ENCODE assay signal across 8 cellular contexts in the genomic region with DNA sequence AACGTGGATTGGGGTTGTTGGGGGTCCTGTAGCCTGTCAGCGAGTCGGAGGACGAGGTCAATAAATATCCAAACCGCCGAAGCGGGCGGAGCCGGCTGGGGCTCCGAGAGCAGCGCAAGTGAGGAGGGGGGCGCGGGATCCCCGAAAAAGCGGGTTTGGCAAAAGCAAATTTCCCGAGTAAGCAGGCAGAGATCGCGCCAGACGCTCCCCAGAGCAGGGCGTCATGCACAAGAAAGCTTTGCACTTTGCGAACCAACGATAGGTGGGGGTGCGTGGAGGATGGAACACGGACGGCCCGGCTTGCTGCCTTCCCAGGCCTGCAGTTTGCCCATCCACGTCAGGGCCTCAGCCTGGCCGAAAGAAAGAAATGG. TPM values are rescaled to one million over a fixed set of nuclear protein-coding genes. Genes with fewer than 3 reads are reported as not detected.
DNase-seq lines count a peak whose midpoint lies in the region; ATAC-seq and TF ChIP-seq lines count a peak whose summit lies in the region.

No MANE protein-coding gene starts in this region.

- intact Hi-C loops in lower leg skin (cut with DNase I; ENCODE audit: low total_unique reads), result no loop called here

- peak overlapping the region; percentile 21 for H3K4me3 ChIP-seq in lower leg skin (ENCODE audit: low read depth, poor library complexity, severe bottlenecking)

- 0% methylated on average over 23 to 27 of the region's 28 CpGs for WGBS in lower leg skin, 2 donors

- peak; percentile 38 for DNase-seq in ACHN
- peak; percentile 66 for DNase-seq in GM20000 (ENCODE audit: low spot score)
- peak; percentile 35 for DNase-seq in SK-MEL-5 (ENCODE audit: low read depth, low spot score)
- peak; percentile 31 for DNase-seq in cerebellum (ENCODE audit: low spot score)
- peak; percentile 63 to 94 for DNase-seq in lower leg skin (ENCODE audit: low spot score in 2 of 2)
- peak; percentile 50 for DNase-seq in stimulated activated naive CD8-positive, alpha-beta T cell treated with anti-CD3 and anti-CD28 coated beads, Interleukin-15, Interleukin-2, amounts not matched to agents 100 U/mL and 50 U/mL, for 24 hours
- no peak for DNase-seq in NCI-H1694 (lab: John Stamatoyannopoulos, UW)
- DNase-seq in KG1 (lab: John Stamatoyannopoulos, UW), result no peak

- TF ChIP-seq CTCF in GM20000 (IDR thresholded peaks at IDR 0.05; ENCODE audit: extremely low read depth, missing control alignments), result no peak
- no peak for TF ChIP-seq CTCF in lower leg skin (IDR thresholded peaks at IDR 0.05)

- no peak for TF ChIP-seq POLR2A in lower leg skin (IDR thresholded peaks at IDR 0.05)

- ATAC-seq in stimulated activated naive CD8-positive, alpha-beta T cell treated with anti-CD3 and anti-CD28 coated beads, Interleukin-15, Interleukin-2, amounts not matched to agents 100 U/mL and 50 U/mL, for 24 hours, result no peak

- in situ Hi-C loops in ACHN (cut with HindIII; ENCODE audit: low pct_ligation_motif_present, low pct_unique_long_range_greater_than_20kb, low sequenced_read_pairs), result no loop called here
- in situ Hi-C loops in SK-MEL-5 (cut with HindIII; ENCODE audit: low pct_unique_long_range_greater_than_20kb, low sequenced_read_pairs), result no loop called here

RNA-seq across cellular contexts. Expression of gene SIX5, which starts 0.8 kb away (rescaled TPM):
- total RNA-seq in SK-MEL-5 (2014; rRNA removed; shearing (Covaris generic)), result 7.0 and 7.9 TPM in 2 replicates
- polyA plus RNA-seq in SK-MEL-5 (2015; cell fraction: cytosol; rRNA removed), result 24.7 and 24.9 TPM in 2 replicates
- 20.4 and 38.8 TPM in 2 replicates for polyA plus RNA-seq in SK-MEL-5 (2015; cell fraction: nucleus; rRNA removed)
- 3.4 TPM for total RNA-seq in cerebellum
- 10 to 100 TPM; 12.6 to 17.3 (median 13.8) TPM for total RNA-seq in lower leg skin

RNA-seq across cellular contexts. Expression of gene DMPK, which starts 12.5 kb away (rescaled TPM):
- total RNA-seq in SK-MEL-5 (2014; rRNA removed; shearing (Covaris generic)), result 3.1 and 5.1 TPM in 2 replicates
- 12.3 and 18.7 TPM in 2 replicates for polyA plus RNA-seq in SK-MEL-5 (2015; cell fraction: cytosol; rRNA removed)
- 96.4 and 111 TPM in 2 replicates for polyA plus RNA-seq in SK-MEL-5 (2015; cell fraction: nucleus; rRNA removed)
- total RNA-seq in cerebellum (27.9 TPM), lower leg skin (10 to 100 TPM in 3 of 4 donors, 1 to 10 TPM in 1; 8.8 to 20.2 (median 13.8) TPM)

RNA-seq across cellular contexts. Expression of gene DMWD, which starts 22.8 kb away (rescaled TPM):
- 24.3 and 26.7 TPM in 2 replicates for total RNA-seq in SK-MEL-5 (2014; rRNA removed; shearing (Covaris generic))
- 36.6 and 52.2 TPM in 2 replicates for polyA plus RNA-seq in SK-MEL-5 (2015; cell fraction: cytosol; rRNA removed)
- 53.8 and 61.7 TPM in 2 replicates for polyA plus RNA-seq in SK-MEL-5 (2015; cell fraction: nucleus; rRNA removed)
- 42.3 TPM for total RNA-seq in cerebellum
- total RNA-seq in lower leg skin, result 10 to 100 TPM; 20.0 to 31.0 (median 28.0) TPM

RNA-seq across cellular contexts. Expression of gene MEIOSIN, which starts 36.6 kb away (rescaled TPM):
- 0.37 and 0.45 TPM in 2 replicates for total RNA-seq in SK-MEL-5 (2014; rRNA removed; shearing (Covaris generic))
- polyA plus RNA-seq in SK-MEL-5 (2015; cell fraction: cytosol; rRNA removed), result 1.5 and 1.9 TPM in 2 replicates
- polyA plus RNA-seq in SK-MEL-5 (2015; cell fraction: nucleus; rRNA removed), result 0.72 and 0.89 TPM in 2 replicates
- total RNA-seq in cerebellum (not detected), lower leg skin (not detected)

RNA-seq across cellular contexts. Expression of gene FBXO46, which starts 39.1 kb away (rescaled TPM):
- total RNA-seq in SK-MEL-5 (2014; rRNA removed; shearing (Covaris generic)), result 7.0 and 7.2 TPM in 2 replicates
- polyA plus RNA-seq in SK-MEL-5 (2015; cell fraction: cytosol; rRNA removed), result 16.3 and 17.0 TPM in 2 replicates
- 31.5 and 48.8 TPM in 2 replicates for polyA plus RNA-seq in SK-MEL-5 (2015; cell fraction: nucleus; rRNA removed)
- 3.6 TPM for total RNA-seq in cerebellum
- 10 to 100 TPM; 22.0 to 26.7 (median 25.4) TPM for total RNA-seq in lower leg skin

Comparison
In these comparisons a context has a peak if more than half of its experiments do, and no peak if none do; other contexts are left out.
1. DNase-seq: peak in ACHN (single experiment), GM20000 (single experiment), SK-MEL-5 (single experiment), cerebellum (single experiment), lower leg skin (2 of 2) and stimulated activated naive CD8-positive, alpha-beta T cell treated with anti-CD3 and anti-CD28 coated beads, Interleukin-15, Interleukin-2, amounts not matched to agents 100 U/mL and 50 U/mL, for 24 hours (single experiment); none in NCI-H1694 (single experiment) and KG1 (single experiment).